Comparison of ENCODE assay signal across 9 cellular contexts in the genomic region with DNA sequence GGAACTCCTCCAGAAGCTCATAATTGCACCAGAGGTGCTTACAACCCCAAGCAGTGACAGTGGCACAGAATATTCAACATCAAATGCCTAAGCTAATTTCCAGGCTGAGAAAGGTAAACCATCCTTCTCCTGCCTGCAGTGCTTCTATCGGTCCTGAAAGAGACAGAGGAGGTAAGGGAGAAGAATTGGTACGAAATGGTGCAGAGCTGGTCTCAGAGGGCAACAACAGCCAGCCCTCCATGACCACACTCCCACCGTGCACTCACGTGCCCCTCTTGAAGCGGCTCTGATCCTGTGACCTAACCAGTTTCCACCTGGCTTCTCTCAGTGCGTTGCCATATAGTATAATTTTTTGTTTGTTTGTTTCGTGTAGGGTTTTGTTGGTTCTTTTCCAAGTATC. TPM values are rescaled to one million over a fixed set of nuclear protein-coding genes. Genes with fewer than 3 reads are reported as not detected.
DNase-seq lines count a peak whose midpoint lies in the region; ATAC-seq and TF ChIP-seq lines count a peak whose summit lies in the region.
"Had no signal": no experiment of that assay in that cellular context is flagged by ENCODE, and none has a peak within 500 bp of the region (broad histone marks: within the 10 kb centered on the region; RNA-seq: fewer than 3 reads in every experiment).

No MANE protein-coding gene starts in this region.

- DNase-seq in activated naive CD4-positive, alpha-beta T cell (lab: John Stamatoyannopoulos, UW), result no peak
- DNase-seq in NCI-H146 treated with DMSO at 0.1 percent for 48 hours (lab: John Stamatoyannopoulos, UW; ENCODE audit: unreplicated experiment) (peak; percentile 31), esophagus muscularis mucosa (ENCODE audit: extremely low spot score) (no peak), osteocyte (ENCODE audit: extremely low spot score, unreplicated experiment) (no peak)
- DNase-seq in stimulated activated effector memory CD8-positive, alpha-beta T cell treated with anti-CD3 and anti-CD28 coated beads, Interleukin-12 subunit alpha, Interleukin-12 subunit beta, amount 100 ng/mL, for 72 hours (ENCODE audit: low spot score in 2 of 2), result no peak
- no peak for DNase-seq in activated effector memory CD4-positive, alpha-beta T cell treated with Interleukin-2 at 50 U/mL for 16 hours
- DNase-seq: T1000 had no signal

- H3K4me3 Mint-ChIP-seq in activated naive CD4-positive, alpha-beta T cell treated with anti-CD3 and anti-CD28 coated beads, Interleukin-2, amount 50 U/mL, for 24 hours, result peak overlapping the region; percentile 23
- peak overlapping the region; percentile 19 for H3K4me3 Mint-ChIP-seq in stimulated activated effector memory CD8-positive, alpha-beta T cell treated with anti-CD3 and anti-CD28 coated beads, Interleukin-12 subunit alpha, Interleukin-12 subunit beta, amount 100 ng/mL, for 72 hours
- no peak overlapping the region for H3K4me3 Mint-ChIP-seq in osteocyte (ENCODE audit: unreplicated experiment)

- no peak for ATAC-seq in stimulated activated effector memory CD8-positive, alpha-beta T cell treated with anti-CD3 and anti-CD28 coated beads, Interleukin-12 subunit alpha, Interleukin-12 subunit beta, amount 100 ng/mL, for 72 hours
- no peak for ATAC-seq in HG02852 (IDR thresholded peaks at IDR 0.05; ENCODE audit: unreplicated experiment)

- 76% methylated on average over 7 of the region's 7 CpGs for WGBS in esophagus muscularis mucosa

- H3K9me3 Mint-ChIP-seq in activated naive CD4-positive, alpha-beta T cell treated with anti-CD3 and anti-CD28 coated beads, Interleukin-2, amount 50 U/mL, for 24 hours, result no peaks in the 10 kb centered on the region
- no peaks in the 10 kb centered on the region for H3K9me3 Mint-ChIP-seq in stimulated activated effector memory CD8-positive, alpha-beta T cell treated with anti-CD3 and anti-CD28 coated beads, Interleukin-12 subunit alpha, Interleukin-12 subunit beta, amount 100 ng/mL, for 72 hours
- H3K9me3 Mint-ChIP-seq in osteocyte (ENCODE audit: unreplicated experiment), result no peaks in the 10 kb centered on the region

- H3K4me1 ChIP-seq in esophagus muscularis mucosa, result peaks cover 36 to 56% (median 49%) of the 10 kb centered on the region in 4 donors

- H3K27ac Mint-ChIP-seq in activated naive CD4-positive, alpha-beta T cell treated with anti-CD3 and anti-CD28 coated beads, Interleukin-2, amount 50 U/mL, for 24 hours, result no peak overlapping the region
- no peak overlapping the region for H3K27ac Mint-ChIP-seq in stimulated activated effector memory CD8-positive, alpha-beta T cell treated with anti-CD3 and anti-CD28 coated beads, Interleukin-12 subunit alpha, Interleukin-12 subunit beta, amount 100 ng/mL, for 72 hours
- H3K27ac Mint-ChIP-seq in osteocyte (ENCODE audit: unreplicated experiment), result no peak overlapping the region

- TF ChIP-seq POLR2A in esophagus muscularis mucosa (IDR thresholded peaks at IDR 0.05; ENCODE audit: low read depth), result no peak

- TF ChIP-seq CTCF in esophagus muscularis mucosa (IDR thresholded peaks at IDR 0.05) (no peak), osteocyte (IDR thresholded peaks at IDR 0.05) (no peak)

- H3K4me1 Mint-ChIP-seq in activated naive CD4-positive, alpha-beta T cell treated with anti-CD3 and anti-CD28 coated beads, Interleukin-2, amount 50 U/mL, for 24 hours, result peaks cover 24% of the 10 kb centered on the region
- peaks cover 28% of the 10 kb centered on the region for H3K4me1 Mint-ChIP-seq in stimulated activated effector memory CD8-positive, alpha-beta T cell treated with anti-CD3 and anti-CD28 coated beads, Interleukin-12 subunit alpha, Interleukin-12 subunit beta, amount 100 ng/mL, for 72 hours
- peaks cover 35% of the 10 kb centered on the region for H3K4me1 Mint-ChIP-seq in osteocyte (ENCODE audit: unreplicated experiment)

- no peaks in the 10 kb centered on the region for H3K27me3 ChIP-seq in esophagus muscularis mucosa

- H3K27ac ChIP-seq in esophagus muscularis mucosa (replicated peaks in 1 of 4), result peak overlapping the region; percentile 99 to 100 (median 100)

- H3K9me3 ChIP-seq in esophagus muscularis mucosa, result no peaks in the 10 kb centered on the region

- H3K36me3 Mint-ChIP-seq in activated naive CD4-positive, alpha-beta T cell treated with anti-CD3 and anti-CD28 coated beads, Interleukin-2, amount 50 U/mL, for 24 hours, result peaks cover 8% of the 10 kb centered on the region
- H3K36me3 Mint-ChIP-seq in stimulated activated effector memory CD8-positive, alpha-beta T cell treated with anti-CD3 and anti-CD28 coated beads, Interleukin-12 subunit alpha, Interleukin-12 subunit beta, amount 100 ng/mL, for 72 hours, result peaks cover 38% of the 10 kb centered on the region
- peaks cover 17% of the 10 kb centered on the region for H3K36me3 Mint-ChIP-seq in osteocyte (ENCODE audit: unreplicated experiment)

- intact Hi-C loops in esophagus muscularis mucosa (cut with DNase I), result no loop called here

- no peak for TF ChIP-seq EP300 in esophagus muscularis mucosa (IDR thresholded peaks at IDR 0.05)

- peaks cover 0 to 28% (median 0%) of the 10 kb centered on the region in 4 donors for H3K36me3 ChIP-seq in esophagus muscularis mucosa

- no peak overlapping the region for H3K4me3 ChIP-seq in esophagus muscularis mucosa

- no peaks in the 10 kb centered on the region for H3K27me3 Mint-ChIP-seq in activated naive CD4-positive, alpha-beta T cell treated with anti-CD3 and anti-CD28 coated beads, Interleukin-2, amount 50 U/mL, for 24 hours
- H3K27me3 Mint-ChIP-seq in osteocyte (ENCODE audit: unreplicated experiment), result no peaks in the 10 kb centered on the region

RNA-seq across cellular contexts. Expression of a gene that starts 1.5 kb away (rescaled TPM):
- total RNA-seq in esophagus muscularis mucosa (100 to 1,000 TPM; 170 to 231 (median 177) TPM), osteocyte (183 and 197 TPM in 2 replicates)
